1 cellular context compared by ENCODE assay signal in the genomic region with DNA sequence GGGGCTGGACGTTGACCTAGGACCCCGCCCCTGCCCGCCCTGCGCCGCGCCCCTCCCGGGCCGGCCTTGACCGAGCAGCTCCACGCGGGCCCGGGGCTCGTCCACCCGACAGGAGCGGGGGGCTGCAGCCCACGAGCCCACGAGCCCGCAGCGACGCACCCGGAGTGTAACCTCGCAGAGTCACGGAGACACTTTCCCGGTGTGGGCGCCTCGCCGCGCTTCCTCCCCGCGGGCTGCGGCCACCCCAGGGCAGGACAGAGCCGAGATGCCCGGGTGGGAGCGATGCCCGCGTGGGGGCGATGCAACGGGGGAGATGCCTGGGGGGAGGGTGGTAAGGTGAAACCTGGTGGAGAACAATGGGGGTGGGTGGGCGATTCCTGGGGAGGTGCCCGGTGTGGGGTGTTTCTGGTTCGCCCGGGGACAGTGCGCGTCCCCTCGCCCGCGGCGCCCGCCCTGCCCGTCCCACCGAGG.
TF ChIP-seq lines count a peak whose summit lies in the region.

No MANE protein-coding gene starts in this region.

TF ChIP-seq in H1, 55 proteins besides CTCF, POLR2A, EP300 and RAD21:
- TF ChIP-seq FOSL1 (IDR thresholded peaks at IDR 0.05; ENCODE audit: insufficient read depth, low read depth, low read length) (no peak), EZH2 (IDR thresholded peaks at IDR 0.05; ENCODE audit: low read depth, low read length, severe bottlenecking) (peak; percentile 39), SP1 (IDR thresholded peaks at IDR 0.05; ENCODE audit: low read depth, low read length) (no peak), SIX5 (IDR thresholded peaks at IDR 0.05; ENCODE audit: low read depth, low read length) (no peak), BACH1 (IDR thresholded peaks at IDR 0.05; ENCODE audit: low read length) (no peak), SIN3A (conservative IDR thresholded peaks at IDR 0.05 in 1 of 2, IDR thresholded peaks at IDR 0.05 in 1 of 2; ENCODE audit: low read depth in 1 of 2, low read length in 2 of 2) (no peak), KDM4A (IDR thresholded peaks at IDR 0.05; ENCODE audit: low read depth, low read length, severe bottlenecking) (peak; percentile 44), CHD1 (IDR thresholded peaks at IDR 0.05; ENCODE audit: low read depth, low read length) (no peak), RBBP5 (IDR thresholded peaks at IDR 0.05; ENCODE audit: borderline replicate concordance, low read depth, low read length) (0 out of 2 replicates have a peak, but pooled peaks have one; percentile 40), TAF1 (IDR thresholded peaks at IDR 0.05; ENCODE audit: low read depth, low read length) (no peak), HDAC2 (IDR thresholded peaks at IDR 0.05; ENCODE audit: borderline replicate concordance in 1 of 2, low read depth in 2 of 2, low read length in 2 of 2) (no peak), POU5F1 (IDR thresholded peaks at IDR 0.05; ENCODE audit: low read depth, low read length) (no peak)
